Comparison of ENCODE assay signal across 12 cellular contexts in the genomic region with DNA sequence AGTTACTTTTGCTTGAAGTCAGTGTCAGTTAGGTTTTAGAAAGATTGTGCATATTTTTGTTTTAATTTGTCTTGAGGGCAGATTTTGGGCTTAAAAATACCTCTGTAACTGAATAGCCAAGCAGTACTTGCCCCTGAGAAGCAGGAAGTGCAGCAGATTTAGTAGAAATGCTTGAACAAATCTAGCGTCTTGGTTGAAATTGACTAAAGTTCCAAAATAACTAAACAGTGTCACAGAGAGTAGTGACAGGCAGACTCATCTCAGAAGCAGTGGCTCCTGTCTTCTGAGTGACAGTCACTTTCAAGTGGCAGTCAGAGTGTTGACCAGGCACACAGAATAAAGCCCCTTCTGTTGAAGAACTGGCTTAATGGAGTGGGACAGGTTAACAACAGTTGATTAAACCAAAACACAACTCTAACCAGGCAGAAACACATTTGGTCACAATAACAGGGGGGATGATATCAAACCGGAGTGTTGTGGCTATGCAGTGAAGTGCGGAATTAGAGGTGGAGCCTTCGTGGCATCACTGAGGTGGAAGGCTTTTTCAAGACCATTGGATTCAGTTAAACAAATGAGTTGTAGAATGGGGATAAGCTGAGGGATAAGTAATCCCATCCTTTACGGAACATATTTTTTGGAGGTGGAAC. TPM values are rescaled to one million over a fixed set of nuclear protein-coding genes. Genes with fewer than 3 reads are reported as not detected.
DNase-seq lines count a peak whose midpoint lies in the region; ATAC-seq and TF ChIP-seq lines count a peak whose summit lies in the region.
"Had no signal": no experiment of that assay in that cellular context is flagged by ENCODE, and none has a peak within 500 bp of the region (broad histone marks: within the 10 kb centered on the region; RNA-seq: fewer than 3 reads in every experiment).

No MANE protein-coding gene starts in this region.

- peak overlapping the region in 4 of 11 experiments; percentile 7 to 34 (median 24); a peak in 4 of 22 replicates for H3K9ac ChIP-seq in BLaER1 treated with 17β-estradiol and CSF1 and Interleukin-3, amounts not matched to agents 10 nM and 100 nM
- H3K9ac ChIP-seq in neuronal stem cell (ENCODE audit: low read depth, low read length, poor library complexity) = no peak overlapping the region

- POLR2A ChIA-PET in activated CD8-positive, alpha-beta T cell treated with anti-CD3 and anti-CD28 coated beads, Interleukin-2, amount 10 ng/mL, durations not matched to agents 7 days and 5 days (lab: Charles Lee) = no interaction called here

- no peaks in the 10 kb centered on the region for H3K9me3 ChIP-seq in BLaER1 treated with 17β-estradiol and CSF1 and Interleukin-3, amounts not matched to agents 10 nM and 100 nM (replicated peaks in 1 of 11)
- H3K9me3 ChIP-seq in RWPE2 (ENCODE audit: severe bottlenecking) (no peaks in the 10 kb centered on the region), neuronal stem cell (replicated peaks in 1 of 2; ENCODE audit: control insufficient read depth in 2 of 2, insufficient read depth in 1 of 2, low read depth in 1 of 2, low read length in 2 of 2) (no peaks in the 10 kb centered on the region)

- H2AK5ac ChIP-seq in neuronal stem cell (ENCODE audit: low read depth, low read length) = no peak overlapping the region

- no peak overlapping the region for H3K23ac ChIP-seq in neuronal stem cell (ENCODE audit: low read depth, low read length, poor library complexity)

- H2BK12ac ChIP-seq in neuronal stem cell (ENCODE audit: low read length) = no peak overlapping the region

- H3K9me3 Mint-ChIP-seq in activated CD8-positive, alpha-beta T cell treated with anti-CD3 and anti-CD28 coated beads, Interleukin-2, amount 10 ng/mL, durations not matched to agents 7 days and 5 days (ENCODE audit: insufficient read depth) = no peaks in the 10 kb centered on the region
- H3K9me3 Mint-ChIP-seq: dendritic cell treated with granulocyte-macrophage colony-stimulating factor and Interleukin-4, amounts not matched to agents 40 ng/mL and 50 ng/mL, for 4 days had no signal

- peak overlapping the region in 10 of 11 experiments; percentile 1 to 68 (median 40); a peak in 14 of 22 replicates for H3K27ac ChIP-seq in BLaER1 treated with 17β-estradiol and CSF1 and Interleukin-3, amounts not matched to agents 10 nM and 100 nM
- H3K27ac ChIP-seq in RWPE2 (ENCODE audit: poor library complexity, severe bottlenecking) = peak overlapping the region; percentile 98
- H3K27ac ChIP-seq in neuronal stem cell (replicated peaks; ENCODE audit: low read length) = no peak overlapping the region

- peaks cover 51 to 100% (median 98%) of the 10 kb centered on the region in 11 experiments for H4K20me1 ChIP-seq in BLaER1 treated with 17β-estradiol and CSF1 and Interleukin-3, amounts not matched to agents 10 nM and 100 nM

- H3K4me3 ChIP-seq in BLaER1 treated with 17β-estradiol and CSF1 and Interleukin-3, amounts not matched to agents 10 nM and 100 nM = no peak overlapping the region
- H3K4me3 ChIP-seq in RWPE2 (ENCODE audit: severe bottlenecking) = no peak overlapping the region
- H3K4me3 ChIP-seq in neuronal stem cell (ENCODE audit: low read length in 2 of 2) = no peak overlapping the region

- peaks cover 21% of the 10 kb centered on the region for H3K27me3 Mint-ChIP-seq in activated CD8-positive, alpha-beta T cell treated with anti-CD3 and anti-CD28 coated beads, Interleukin-2, amount 10 ng/mL, durations not matched to agents 7 days and 5 days (ENCODE audit: low read depth)
- H3K27me3 Mint-ChIP-seq: dendritic cell treated with granulocyte-macrophage colony-stimulating factor and Interleukin-4, amounts not matched to agents 40 ng/mL and 50 ng/mL, for 4 days had no signal

- no peak overlapping the region for H2BK5ac ChIP-seq in neuronal stem cell (ENCODE audit: low read length)

- H3K4ac ChIP-seq in neuronal stem cell (ENCODE audit: low read length) = no peak overlapping the region

- no peak overlapping the region for H2BK120ac ChIP-seq in neuronal stem cell (ENCODE audit: low read depth, low read length)

- H4K8ac ChIP-seq in neuronal stem cell (ENCODE audit: low read depth, low read length) = no peak overlapping the region

- CTCF ChIA-PET in activated CD8-positive, alpha-beta T cell treated with anti-CD3 and anti-CD28 coated beads, Interleukin-2, amount 10 ng/mL, durations not matched to agents 7 days and 5 days (lab: Charles Lee) = no interaction called here

- H3K14ac ChIP-seq in neuronal stem cell (ENCODE audit: low read length) = no peak overlapping the region

- no peaks in the 10 kb centered on the region for H3K27me3 ChIP-seq in BLaER1 treated with 17β-estradiol and CSF1 and Interleukin-3, amounts not matched to agents 10 nM and 100 nM
- H3K27me3 ChIP-seq in RWPE2 (ENCODE audit: insufficient read depth, poor library complexity, severe bottlenecking) = no peaks in the 10 kb centered on the region
- no peaks in the 10 kb centered on the region for H3K27me3 ChIP-seq in neuronal stem cell (ENCODE audit: control insufficient read depth in 3 of 3, insufficient read depth in 3 of 3, low read depth in 1 of 3, low read length in 3 of 3)

- no peak overlapping the region for H4K91ac ChIP-seq in neuronal stem cell (ENCODE audit: low read depth, low read length, poor library complexity)

- H3K36me3 Mint-ChIP-seq in activated CD8-positive, alpha-beta T cell treated with anti-CD3 and anti-CD28 coated beads, Interleukin-2, amount 10 ng/mL, durations not matched to agents 7 days and 5 days (ENCODE audit: low read depth) = no peaks in the 10 kb centered on the region
- H3K36me3 Mint-ChIP-seq: CD4-positive, alpha-beta memory T cell had no signal

- H3K4me2 ChIP-seq in BLaER1 treated with 17β-estradiol and CSF1 and Interleukin-3, amounts not matched to agents 10 nM and 100 nM = peak overlapping the region; percentile 79 to 94 (median 82)
- no peak overlapping the region for H3K4me2 ChIP-seq in neuronal stem cell (ENCODE audit: insufficient read depth, low read length, poor library complexity, severe bottlenecking)

- peaks cover 65 to 88% (median 76%) of the 10 kb centered on the region in 10 experiments for H3K4me1 ChIP-seq in BLaER1 treated with 17β-estradiol and CSF1 and Interleukin-3, amounts not matched to agents 10 nM and 100 nM
- H3K4me1 ChIP-seq in RWPE2 (ENCODE audit: insufficient read depth, poor library complexity, severe bottlenecking) (peaks cover 88% of the 10 kb centered on the region), neuronal stem cell (ENCODE audit: control insufficient read depth in 2 of 2, insufficient read depth in 1 of 2, low read depth in 1 of 2, low read length in 2 of 2) (peaks cover 13 to 24% of the 10 kb centered on the region in 2 donors)

- H3K79me1 ChIP-seq in neuronal stem cell (ENCODE audit: low read depth, low read length) = no peaks in the 10 kb centered on the region

- no CpG with 5 or more reads among the region's 5 CpGs for WGBS in neuronal stem cell (ENCODE audit: extremely low coverage in 2 of 2, insufficient read length in 2 of 2, insufficient replicate concordance in 1 of 2), 2 donors

- no peak overlapping the region for H2AFZ ChIP-seq in neuronal stem cell (ENCODE audit: low read length)

- ATAC-seq in GM19351 (IDR thresholded peaks at IDR 0.05; ENCODE audit: unreplicated experiment) (peak; percentile 63), HG02981 (IDR thresholded peaks at IDR 0.05; ENCODE audit: unreplicated experiment) (peak; percentile 51), RWPE2 (ENCODE audit: low read depth) (no peak)
- no peak for ATAC-seq in activated CD8-positive, alpha-beta T cell treated with anti-CD3 and anti-CD28 coated beads, Interleukin-2, amount 10 ng/mL, durations not matched to agents 7 days and 5 days
- ATAC-seq: activated CD4-positive, CD25-positive, alpha-beta regulatory T cell treated with anti-CD3 and anti-CD28 coated beads, Interleukin-2, amount 50 U/mL, for 24 hours had no signal

- peaks cover 4% of the 10 kb centered on the region for H3K4me1 Mint-ChIP-seq in activated CD8-positive, alpha-beta T cell treated with anti-CD3 and anti-CD28 coated beads, Interleukin-2, amount 10 ng/mL, durations not matched to agents 7 days and 5 days (ENCODE audit: low read depth)

- H3K18ac ChIP-seq in neuronal stem cell (ENCODE audit: low read length) = no peak overlapping the region

- H3K4me3 Mint-ChIP-seq in activated CD8-positive, alpha-beta T cell treated with anti-CD3 and anti-CD28 coated beads, Interleukin-2, amount 10 ng/mL, durations not matched to agents 7 days and 5 days = no peak overlapping the region
- H3K4me3 Mint-ChIP-seq: CD4-positive, alpha-beta memory T cell; dendritic cell treated with granulocyte-macrophage colony-stimulating factor and Interleukin-4, amounts not matched to agents 40 ng/mL and 50 ng/mL, for 4 days had no signal

- H3K27ac Mint-ChIP-seq in activated CD8-positive, alpha-beta T cell treated with anti-CD3 and anti-CD28 coated beads, Interleukin-2, amount 10 ng/mL, durations not matched to agents 7 days and 5 days = no peak overlapping the region
- H3K27ac Mint-ChIP-seq: CD4-positive, alpha-beta memory T cell; dendritic cell treated with granulocyte-macrophage colony-stimulating factor and Interleukin-4, amounts not matched to agents 40 ng/mL and 50 ng/mL, for 4 days had no signal

- H2BK15ac ChIP-seq in neuronal stem cell (ENCODE audit: low read length) = no peak overlapping the region

- TF ChIP-seq CTCF in RWPE2 (IDR thresholded peaks at IDR 0.05; ENCODE audit: poor library complexity, severe bottlenecking) = no peak

- DNase-seq in RWPE2 (ENCODE audit: low spot score) = no peak
- DNase-seq in DMS 273 treated with DMSO at 0.1 percent for 48 hours (lab: John Stamatoyannopoulos, UW) = no peak
- DNase-seq in activated CD8-positive, alpha-beta T cell treated with anti-CD3 and anti-CD28 coated beads, Interleukin-2, amount 10 ng/mL, durations not matched to agents 7 days and 5 days = no peak
- DNase-seq in neuronal stem cell (ENCODE audit: low spot score) = no peak
- no peak for DNase-seq in foreskin melanocyte
- DNase-seq: CD4-positive, alpha-beta memory T cell; Karpas-422 had no signal

- 0 out of 22 replicates have a peak, but pooled peaks cover 0 to 3% (median 0%) of the 10 kb centered on the region in 11 experiments for H3K36me3 ChIP-seq in BLaER1 treated with 17β-estradiol and CSF1 and Interleukin-3, amounts not matched to agents 10 nM and 100 nM
- H3K36me3 ChIP-seq in RWPE2 (ENCODE audit: low read depth) = no peaks in the 10 kb centered on the region
- no peaks in the 10 kb centered on the region for H3K36me3 ChIP-seq in neuronal stem cell (replicated peaks in 1 of 2; ENCODE audit: control insufficient read depth in 2 of 2, insufficient read depth in 2 of 2, low read length in 2 of 2)

RNA-seq across cellular contexts. Expression of a gene that starts 29.1 kb away (rescaled TPM):
- 1 to 10 TPM; 3.5 to 6.6 TPM for total RNA-seq in activated CD8-positive, alpha-beta T cell treated with anti-CD3 and anti-CD28 coated beads, Interleukin-2, amount 10 ng/mL, durations not matched to agents 7 days and 5 days
- 21.6 TPM for polyA plus RNA-seq in neuronal stem cell (2013, experiment 1 of 2)
- polyA plus RNA-seq in neuronal stem cell (2013, experiment 2 of 2) = 22.4 TPM

Comparison
In these comparisons a context has a peak if more than half of its experiments do, and no peak if none do; other contexts are left out.
1. ATAC-seq: peak in GM19351 (single experiment) and HG02981 (single experiment); none in RWPE2 (single experiment) and activated CD8-positive, alpha-beta T cell treated with anti-CD3 and anti-CD28 coated beads, Interleukin-2, amount 10 ng/mL, durations not matched to agents 7 days and 5 days (single experiment).